ENCODE assay signal across 8 cellular contexts in the genomic region with DNA sequence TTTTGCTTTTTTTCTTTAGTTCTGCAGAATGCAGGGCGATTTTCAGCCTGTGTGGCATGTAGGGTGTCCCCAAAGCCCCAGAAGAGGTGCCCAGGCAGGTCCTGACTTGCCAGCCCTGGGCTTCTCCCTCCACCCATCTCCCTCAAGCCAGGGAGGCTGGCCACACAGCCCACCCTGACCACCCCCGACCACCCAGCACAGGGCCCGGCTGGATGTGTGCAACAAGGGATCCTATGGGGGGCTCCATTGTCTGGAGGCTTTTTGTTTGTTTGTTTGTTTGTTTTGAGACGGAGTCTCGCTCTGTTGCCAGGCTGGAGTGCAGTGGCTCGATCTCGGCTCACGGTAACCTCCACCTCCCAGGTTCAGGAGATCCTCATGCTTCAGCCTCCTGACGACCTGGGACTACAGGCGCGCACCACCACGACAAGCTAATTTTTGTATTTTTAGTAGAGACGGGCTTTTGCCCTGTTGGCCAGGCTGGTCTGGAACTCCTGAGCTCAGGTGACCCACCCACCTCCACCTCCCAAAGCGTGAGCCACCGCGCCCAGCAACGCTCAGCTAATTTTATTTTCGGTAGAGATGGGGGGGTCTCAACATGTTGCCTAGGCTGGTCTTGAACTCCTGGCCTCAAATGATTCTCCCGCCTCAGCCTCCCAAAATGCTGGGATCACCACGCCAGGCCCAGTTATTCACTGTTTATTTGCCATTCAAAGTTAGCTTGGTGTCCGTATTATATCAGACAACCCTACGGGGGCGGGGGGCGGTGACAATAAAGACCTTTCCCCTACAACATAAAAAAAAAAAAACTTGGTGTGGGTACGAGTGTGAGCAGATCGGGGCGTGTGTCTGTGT. TPM values are rescaled to one million over a fixed set of nuclear protein-coding genes. Genes with fewer than 3 reads are reported as not detected.
DNase-seq lines count a peak whose midpoint lies in the region; ATAC-seq and TF ChIP-seq lines count a peak whose summit lies in the region.

No MANE protein-coding gene starts in this region.

- TF ChIP-seq CTCF in brain microvascular endothelial cell (IDR thresholded peaks at IDR 0.05; ENCODE audit: low read depth, low read length, missing control alignments) (no peak), upper lobe of left lung (IDR thresholded peaks at IDR 0.05) (no peak)

- peak overlapping the region; percentile 85 for H3K27ac Mint-ChIP-seq in activated T-cell treated with anti-CD3 and anti-CD28 coated beads, Interleukin-2, amount 50 U/mL, for 72 hours

- H3K9me3 Mint-ChIP-seq in activated T-cell treated with anti-CD3 and anti-CD28 coated beads, Interleukin-2, amount 50 U/mL, for 72 hours, result no peaks in the 10 kb centered on the region

- H3K4me3 ChIP-seq in brain microvascular endothelial cell (ENCODE audit: low read depth, low read length) (no peak overlapping the region), muscle layer of duodenum (ENCODE audit: low read depth in 1 of 2, low read length in 2 of 2) (peak overlapping the region in 1 of 2 donors; percentile 89), upper lobe of left lung (peak overlapping the region in 1 of 4 donors; percentile 70)

- no peaks in the 10 kb centered on the region for H3K36me3 ChIP-seq in brain microvascular endothelial cell (replicated peaks)
- peaks cover 0 to 3% of the 10 kb centered on the region in 2 donors for H3K36me3 ChIP-seq in muscle layer of duodenum (ENCODE audit: control insufficient read depth in 1 of 2, insufficient read depth in 2 of 2, low read length in 2 of 2)
- H3K36me3 ChIP-seq in upper lobe of left lung, result no peaks in the 10 kb centered on the region

- in situ Hi-C loops in brain microvascular endothelial cell (cut with HindIII; ENCODE audit: low pct_ligation_motif_present, low sequenced_read_pairs), result no loop called here

- H3K27me3 Mint-ChIP-seq in activated T-cell treated with anti-CD3 and anti-CD28 coated beads, Interleukin-2, amount 50 U/mL, for 72 hours (ENCODE audit: low read depth), result no peaks in the 10 kb centered on the region

- H3K4me1 Mint-ChIP-seq in activated T-cell treated with anti-CD3 and anti-CD28 coated beads, Interleukin-2, amount 50 U/mL, for 72 hours (ENCODE audit: low read depth), result peaks cover 40% of the 10 kb centered on the region

- TF ChIP-seq POLR2A in upper lobe of left lung (IDR thresholded peaks at IDR 0.05), result no peak

- WGBS in upper lobe of left lung, 2 donors, result 88% methylated on average over 26 to 27 of the region's 27 CpGs

- TF ChIP-seq EP300 in upper lobe of left lung (IDR thresholded peaks at IDR 0.05), result no peak

- H3K27me3 ChIP-seq in brain microvascular endothelial cell (replicated peaks) (no peaks in the 10 kb centered on the region), muscle layer of duodenum (ENCODE audit: low read depth, low read length) (no peaks in the 10 kb centered on the region), upper lobe of left lung (no peaks in the 10 kb centered on the region)

- H3K27ac ChIP-seq in brain microvascular endothelial cell, result peak overlapping the region; percentile 99
- H3K27ac ChIP-seq in muscle layer of duodenum (ENCODE audit: low read length), result peak overlapping the region; percentile 95
- H3K27ac ChIP-seq in upper lobe of left lung, result peak overlapping the region; percentile 97 to 100 (median 100)

- peak overlapping the region; percentile 56 to 67 for H3K4me3 Mint-ChIP-seq in activated T-cell treated with anti-CD3 and anti-CD28 coated beads, Interleukin-2, amount 50 U/mL, for 72 hours

- DNase-seq in activated T-cell treated with anti-CD3 and anti-CD28 coated beads, Interleukin-2, amount 50 U/mL, for 72 hours, result no peak
- no peak for DNase-seq in activated T-cell treated with anti-CD3 and anti-CD28 coated beads, Interleukin-2, amount 50 U/mL, for 1 hour
- DNase-seq in brain microvascular endothelial cell, result no peak
- no peak for DNase-seq in upper lobe of left lung

- H3K4me1 ChIP-seq in muscle layer of duodenum (ENCODE audit: control insufficient read depth in 1 of 2, insufficient read depth in 2 of 2, low read length in 2 of 2) (peaks cover 11 to 53% of the 10 kb centered on the region in 2 donors), upper lobe of left lung (peaks cover 73 to 88% (median 74%) of the 10 kb centered on the region in 4 donors)

- no peaks in the 10 kb centered on the region for H3K9me3 ChIP-seq in muscle layer of duodenum (ENCODE audit: control insufficient read depth in 1 of 2, low read length in 2 of 2)
- no peaks in the 10 kb centered on the region for H3K9me3 ChIP-seq in upper lobe of left lung

- ATAC-seq in activated T-cell treated with anti-CD3 and anti-CD28 coated beads, Interleukin-2, amount 50 U/mL, for 72 hours (replicated peaks in 1 of 2), result no peak
- ATAC-seq in upper lobe of left lung (ENCODE audit: low FRiP score in 2 of 2) (no peak), GM19035 (IDR thresholded peaks at IDR 0.05; ENCODE audit: unreplicated experiment) (no peak), GM21381 (IDR thresholded peaks at IDR 0.05; ENCODE audit: unreplicated experiment) (no peak), GM21360 (IDR thresholded peaks at IDR 0.05; ENCODE audit: unreplicated experiment) (no peak)

- H3K36me3 Mint-ChIP-seq in activated T-cell treated with anti-CD3 and anti-CD28 coated beads, Interleukin-2, amount 50 U/mL, for 72 hours (ENCODE audit: insufficient read depth in 2 of 2), result no peaks in the 10 kb centered on the region

RNA-seq across cellular contexts. Expression of gene MKNK2, which starts 7.8 kb away (rescaled TPM):
- 100 to 1,000 TPM; 120 to 121 TPM for total RNA-seq in activated T-cell treated with anti-CD3 and anti-CD28 coated beads, Interleukin-2, amount 50 U/mL, for 72 hours
- total RNA-seq in upper lobe of left lung, result 100 to 1,000 TPM; 200 to 397 (median 264) TPM

RNA-seq across cellular contexts. Expression of gene MOB3A, which starts 37.3 kb away (rescaled TPM):
- 100 to 1,000 TPM; 129 to 134 TPM for total RNA-seq in activated T-cell treated with anti-CD3 and anti-CD28 coated beads, Interleukin-2, amount 50 U/mL, for 72 hours
- total RNA-seq in upper lobe of left lung, result 100 to 1,000 TPM in 1 of 6 donors, 10 to 100 TPM in 5; 35.4 to 107 (median 60.7) TPM

RNA-seq across cellular contexts. Expression of gene IZUMO4, which starts 37.9 kb away (rescaled TPM):
- total RNA-seq in activated T-cell treated with anti-CD3 and anti-CD28 coated beads, Interleukin-2, amount 50 U/mL, for 72 hours, result 10 to 100 TPM; 28.5 to 36.9 TPM
- 10 to 100 TPM in 2 of 6 donors, 1 to 10 TPM in 3, under 1 TPM in 1; 0.59 to 61.8 (median 6.4) TPM for total RNA-seq in upper lobe of left lung

RNA-seq across cellular contexts. Expression of gene BTBD2, which starts 43.3 kb away (rescaled TPM):
- total RNA-seq in activated T-cell treated with anti-CD3 and anti-CD28 coated beads, Interleukin-2, amount 50 U/mL, for 72 hours, result 10 to 100 TPM; 48.7 to 56.2 TPM
- total RNA-seq in upper lobe of left lung, result 10 to 100 TPM; 49.0 to 87.3 (median 69.8) TPM
